In the genomic region with DNA sequence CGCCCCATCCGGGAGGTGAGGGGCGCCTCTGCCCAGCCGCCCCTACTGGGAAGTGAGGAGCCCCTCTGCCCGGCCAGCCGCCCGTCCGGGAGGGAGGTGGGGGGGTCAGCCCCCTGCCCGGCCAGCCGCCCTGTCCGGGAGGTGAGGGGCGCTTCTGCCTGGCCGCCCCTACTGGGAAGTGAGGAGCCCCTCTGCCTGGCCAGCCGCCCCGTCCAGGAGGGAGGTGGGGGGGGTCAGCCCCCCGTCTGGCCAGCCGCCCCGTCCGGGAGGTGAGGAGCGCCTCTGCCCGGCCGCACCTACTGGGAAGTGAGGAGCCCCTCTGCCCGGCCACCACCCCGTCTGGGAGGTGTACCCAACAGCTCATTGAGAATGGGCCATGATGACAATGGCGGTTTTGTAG, we compare ENCODE assay signal across 15 cellular contexts. TPM values are rescaled to one million over a fixed set of nuclear protein-coding genes. Genes with fewer than 3 reads are reported as not detected.
"Had no signal": no experiment of that assay in that cellular context is flagged by ENCODE, and none has a peak within 500 bp of the region (broad histone marks: within the 10 kb centered on the region; RNA-seq: fewer than 3 reads in every experiment).

No MANE protein-coding gene starts in this region.

RNA-seq across cellular contexts. Expression of gene CDK5R2, which starts 27.7 kb away (rescaled TPM):
- total RNA-seq: activated B cell treated with CpG ODN at 0.5 μM for 24 hours; activated CD4-positive, alpha-beta memory T cell treated with anti-CD3 and anti-CD28 coated beads for 36 hours; activated CD4-positive, alpha-beta memory T cell treated with anti-CD3 and anti-CD28 coated beads, Interleukin-2, amount 10 ng/mL, durations not matched to agents 7 days and 5 days; activated CD4-positive, alpha-beta T cell treated with anti-CD3 and anti-CD28 coated beads for 36 hours; activated CD4-positive, alpha-beta T cell treated with anti-CD3 and anti-CD28 coated beads, Interleukin-2, amount 10 ng/mL, durations not matched to agents 24 days and 14 days; activated CD4-positive, alpha-beta T cell treated with anti-CD3 and anti-CD28 coated beads, Interleukin-2, amount 10 ng/mL, durations not matched to agents 7 days and 5 days; activated CD8-positive, alpha-beta memory T cell treated with anti-CD3 and anti-CD28 coated beads for 36 hours; activated CD8-positive, alpha-beta memory T cell treated with anti-CD3 and anti-CD28 coated beads, Interleukin-2, amount 10 ng/mL, durations not matched to agents 7 days and 5 days; activated CD8-positive, alpha-beta T cell treated with anti-CD3 and anti-CD28 coated beads for 36 hours; activated CD8-positive, alpha-beta T cell treated with anti-CD3 and anti-CD28 coated beads, Interleukin-2, amount 10 ng/mL, durations not matched to agents 7 days and 5 days; T-cell; T-helper 1 cell treated with Interleukin-12 subunit alpha and Interleukin-12 subunit beta and Interleukin-4 antibody, amounts not matched to agents 30 ng/mL and 1 ng/mL, for 36 hours; T-helper 17 cell; T-helper 2 cell treated with Interferon-gamma antibody and Interleukin-4, amounts not matched to agents 100 ng/mL and 5 ng/mL, for 36 hours had no signal

RNA-seq across cellular contexts. Expression of gene WNT10A, which starts 51.1 kb away (rescaled TPM):
- total RNA-seq: activated CD8-positive, alpha-beta T cell treated with anti-CD3 and anti-CD28 coated beads, Interleukin-2, amount 10 ng/mL, durations not matched to agents 7 days and 5 days; WTC11 had no signal

RNA-seq across cellular contexts. Expression of gene FEV, which starts 53.2 kb away (rescaled TPM):
- total RNA-seq: activated B cell treated with CpG ODN at 0.5 μM for 24 hours; activated CD4-positive, alpha-beta memory T cell treated with anti-CD3 and anti-CD28 coated beads for 36 hours; activated CD4-positive, alpha-beta memory T cell treated with anti-CD3 and anti-CD28 coated beads, Interleukin-2, amount 10 ng/mL, durations not matched to agents 7 days and 5 days; activated CD4-positive, alpha-beta T cell treated with anti-CD3 and anti-CD28 coated beads for 36 hours; activated CD4-positive, alpha-beta T cell treated with anti-CD3 and anti-CD28 coated beads, Interleukin-2, amount 10 ng/mL, durations not matched to agents 24 days and 14 days; activated CD4-positive, alpha-beta T cell treated with anti-CD3 and anti-CD28 coated beads, Interleukin-2, amount 10 ng/mL, durations not matched to agents 7 days and 5 days; activated CD8-positive, alpha-beta memory T cell treated with anti-CD3 and anti-CD28 coated beads for 36 hours; activated CD8-positive, alpha-beta memory T cell treated with anti-CD3 and anti-CD28 coated beads, Interleukin-2, amount 10 ng/mL, durations not matched to agents 7 days and 5 days; activated CD8-positive, alpha-beta T cell treated with anti-CD3 and anti-CD28 coated beads for 36 hours; activated CD8-positive, alpha-beta T cell treated with anti-CD3 and anti-CD28 coated beads, Interleukin-2, amount 10 ng/mL, durations not matched to agents 7 days and 5 days; T-cell; T-helper 1 cell treated with Interleukin-12 subunit alpha and Interleukin-12 subunit beta and Interleukin-4 antibody, amounts not matched to agents 30 ng/mL and 1 ng/mL, for 36 hours; T-helper 17 cell; T-helper 2 cell treated with Interferon-gamma antibody and Interleukin-4, amounts not matched to agents 100 ng/mL and 5 ng/mL, for 36 hours; WTC11 had no signal
